9 cellular contexts compared by ENCODE assay signal in genomic region chr9:96719538-96720315, GRCh38. TPM values are rescaled to one million over a fixed set of nuclear protein-coding genes. Genes with fewer than 3 reads are reported as not detected.
A peak's percentile ranks its signal among the peaks of the same experiment; 100 is the strongest.
DNase-seq lines count a peak whose midpoint lies in the region; ATAC-seq and TF ChIP-seq lines count a peak whose summit lies in the region.
"Had no signal": no experiment of that assay in that cellular context is flagged by ENCODE, and none has a peak within 500 bp of the region (broad histone marks: within the 10 kb centered on the region; RNA-seq: fewer than 3 reads in every experiment).

No MANE protein-coding gene starts in this region.

- H3K4me3 ChIP-seq in left lung (no peak overlapping the region), vagina (peak overlapping the region; percentile 22 to 35)

- no peaks in the 10 kb centered on the region for H3K9me3 ChIP-seq in left lung
- no peaks in the 10 kb centered on the region for H3K9me3 ChIP-seq in vagina
- H3K9me3 ChIP-seq: testis had no signal

- ATAC-seq in activated B cell treated with CpG ODN at 0.5 μM for 24 hours (ENCODE audit: low read depth) (no peak), left lung (peak; percentile 51), GM19395 (IDR thresholded peaks at IDR 0.05; ENCODE audit: unreplicated experiment) (no peak), HG02571 (IDR thresholded peaks at IDR 0.05; ENCODE audit: unreplicated experiment) (no peak)

- H3K36me3 ChIP-seq in left lung (no peaks in the 10 kb centered on the region), vagina (no peaks in the 10 kb centered on the region)

- H3K27ac Mint-ChIP-seq in activated B cell treated with CpG ODN at 0.5 μM for 24 hours (no peak overlapping the region), progenitor cell of endocrine pancreas (no peak overlapping the region)

- H3K36me3 Mint-ChIP-seq in activated B cell treated with CpG ODN at 0.5 μM for 24 hours (ENCODE audit: low read depth): no peaks in the 10 kb centered on the region
- no peaks in the 10 kb centered on the region for H3K36me3 Mint-ChIP-seq in progenitor cell of endocrine pancreas (ENCODE audit: insufficient read depth)

- H3K4me3 Mint-ChIP-seq in activated B cell treated with CpG ODN at 0.5 μM for 24 hours (peak overlapping the region; percentile 58), progenitor cell of endocrine pancreas (ENCODE audit: low read depth) (no peak overlapping the region)

- POLR2A ChIA-PET in activated B cell treated with CpG ODN at 0.5 μM for 24 hours (lab: Charles Lee): no interaction called here

- CTCF ChIA-PET in activated B cell treated with CpG ODN at 0.5 μM for 24 hours (lab: Charles Lee): no interaction called here

- intact Hi-C loops in activated B cell treated with CpG ODN at 0.5 μM for 24 hours (cut with micrococcal nuclease): no loop called here
- intact Hi-C loops in left lung (cut with DNase I): no loop called here
- intact Hi-C loops in vagina (cut with DNase I): no loop called here

- H3K4me1 Mint-ChIP-seq in activated B cell treated with CpG ODN at 0.5 μM for 24 hours (peaks cover 15% of the 10 kb centered on the region), progenitor cell of endocrine pancreas (ENCODE audit: low read depth) (peaks cover 3% of the 10 kb centered on the region)

- TF ChIP-seq CTCF in activated B cell treated with CpG ODN at 0.5 μM for 24 hours (IDR thresholded peaks at IDR 0.05): no peak
- no peak for TF ChIP-seq CTCF in left lung (IDR thresholded peaks at IDR 0.05)
- no peak for TF ChIP-seq CTCF in vagina (IDR thresholded peaks at IDR 0.05)
- TF ChIP-seq CTCF in progenitor cell of endocrine pancreas (IDR thresholded peaks at IDR 0.05; ENCODE audit: unreplicated experiment): no peak

- peaks cover 15% of the 10 kb centered on the region for H3K27me3 Mint-ChIP-seq in activated B cell treated with CpG ODN at 0.5 μM for 24 hours
- H3K27me3 Mint-ChIP-seq in progenitor cell of endocrine pancreas: no peaks in the 10 kb centered on the region

- TF ChIP-seq POLR2A in vagina (IDR thresholded peaks at IDR 0.05): no peak

- H3K27ac ChIP-seq in left lung (no peak overlapping the region), vagina (no peak overlapping the region)
- H3K27ac ChIP-seq: testis had no signal

- peaks cover 6% of the 10 kb centered on the region for H3K9me3 Mint-ChIP-seq in activated B cell treated with CpG ODN at 0.5 μM for 24 hours
- H3K9me3 Mint-ChIP-seq in progenitor cell of endocrine pancreas (ENCODE audit: low read depth): peaks cover 3% of the 10 kb centered on the region

- peak; percentile 4 for DNase-seq in stimulated activated CD4-positive, alpha-beta T cell treated with anti-CD3 and anti-CD28 coated beads, Interleukin-1b, Interleukin-23, amount 100 ng/mL, for 48 hours
- no peak for DNase-seq in stimulated activated CD4-positive, alpha-beta T cell treated with anti-CD3 and anti-CD28 coated beads, Interleukin-2, amount 100 ng/mL, for 48 hours
- DNase-seq in activated B cell treated with CpG ODN at 0.5 μM for 24 hours (no peak), left lung (no peak), vagina (ENCODE audit: extremely low spot score in 2 of 2) (no peak), progenitor cell of endocrine pancreas (ENCODE audit: low spot score, unreplicated experiment) (no peak)
- DNase-seq: testis had no signal

- peaks cover 12 to 29% of the 10 kb centered on the region in 2 donors for H3K27me3 ChIP-seq in left lung
- no peaks in the 10 kb centered on the region for H3K27me3 ChIP-seq in vagina
- H3K27me3 ChIP-seq: testis had no signal

- peaks cover 3 to 12% of the 10 kb centered on the region in 2 donors for H3K4me1 ChIP-seq in left lung
- peaks cover 11% of the 10 kb centered on the region for H3K4me1 ChIP-seq in vagina
- H3K4me1 ChIP-seq: testis had no signal

RNA-seq across cellular contexts. Expression of gene ZNF510, which starts 58.2 kb away (rescaled TPM):
- total RNA-seq in activated B cell treated with CpG ODN at 0.5 μM for 24 hours: 13.3 and 18.4 TPM in 2 replicates
- 1 to 10 TPM; 7.9 to 9.3 TPM for total RNA-seq in left lung
- 10.6 TPM for total RNA-seq in vagina
- 17.6 and 18.8 TPM in 2 replicates for total RNA-seq in progenitor cell of endocrine pancreas

Comparison
In these comparisons a context has a peak if more than half of its experiments do, and no peak if none do; other contexts are left out.
1. H3K4me3 ChIP-seq: peak in vagina (2 of 2); none in left lung (0 of 2).